In genomic region chr3:142213298-142213697, GRCh38 we compare ENCODE assay signal across 22 cellular contexts. TPM values are rescaled to one million over a fixed set of nuclear protein-coding genes. Genes with fewer than 3 reads are reported as not detected.
DNase-seq lines count a peak whose midpoint lies in the region; ATAC-seq, FAIRE-seq and TF ChIP-seq lines count a peak whose summit lies in the region.
"Had no signal": no experiment of that assay in that cellular context is flagged by ENCODE, and none has a peak within 500 bp of the region (broad histone marks: within the 10 kb centered on the region; RNA-seq: fewer than 3 reads in every experiment).

No MANE protein-coding gene starts in this region.

- no peaks in the 10 kb centered on the region for H4K20me1 ChIP-seq in HepG2 (ENCODE audit: insufficient read depth, low read length)

- in situ Hi-C loops in HepG2 (cut with HindIII; ENCODE audit: extremely low pct_ligation_motif_present, low pct_unique_long_range_greater_than_20kb), result no loop called here

- TF ChIP-seq POLR2A in HepG2 (IDR thresholded peaks at IDR 0.05; ENCODE audit: insufficient read depth in 1 of 2, low read depth in 2 of 2, low read length in 2 of 2), result no peak
- TF ChIP-seq POLR2A in sigmoid colon (IDR thresholded peaks at IDR 0.05), result no peak

- intact Hi-C loops in HepG2 (cut with micrococcal nuclease; ENCODE audit: unreplicated experiment) (loop anchor here (5.0 kb wide), 1 partner anchor 86 kb away; no protein-coding TSS in a partner anchor), left ventricle myocardium superior (cut with micrococcal nuclease) (no loop called here), sigmoid colon (cut with DNase I) (no loop called here), A673 (cut with micrococcal nuclease; ENCODE audit: unreplicated experiment) (no loop called here)

- CTCF ChIA-PET in HepG2 (lab: Yijun Ruan, JAX; ENCODE audit: low intra/inter-chr PET ratio, low total read pairs), result no interaction called here
- CTCF ChIA-PET in A673 (lab: Charles Lee), result no interaction called here

- DNase-seq in HepG2 (ENCODE audit: low spot score) (no peak), left ventricle myocardium superior (no peak), sigmoid colon (peak; percentile 77), A673 (ENCODE audit: low spot score) (no peak), NOMO-1 treated with dmso at 0.1 percent for 144 hours (lab: John Stamatoyannopoulos, UW; ENCODE audit: unreplicated experiment) (no peak)
- no peak for DNase-seq in stimulated activated effector memory CD8-positive, alpha-beta T cell treated with anti-CD3 and anti-CD28 coated beads, Interleukin-12 subunit alpha, Interleukin-12 subunit beta, amount 100 ng/mL, for 72 hours (ENCODE audit: low spot score in 2 of 2)
- DNase-seq: activated CD4-positive, alpha-beta T cell treated with anti-CD3 and anti-CD28 coated beads for 48 hours; activated CD8-positive, alpha-beta memory T cell treated with anti-CD3 and anti-CD28 coated beads, Interleukin-2, amount 50 U/mL, for 48 hours; activated gamma-delta T cell; anterior cingulate cortex; CD4-positive, alpha-beta memory T cell; colonic mucosa; DND-41; KG1; NCI-H1105; NCI-H2171; NCI-H748 treated with DMSO at 0.1 percent for 48 hours; SK-N-SH; stimulated activated CD4-positive, alpha-beta T cell treated with anti-CD3 and anti-CD28 coated beads, Interleukin-2, amount 100 ng/mL, for 24 hours had no signal

- peaks cover 0 to 3% (median under 1%) of the 10 kb centered on the region in 4 donors for H3K36me3 ChIP-seq in liver (ENCODE audit: control insufficient read depth in 4 of 4, insufficient read depth in 3 of 4, low read depth in 1 of 4, low read length in 3 of 4)
- peaks cover 1 to 15% of the 10 kb centered on the region in 2 experiments; a peak in 3 of 5 replicates for H3K36me3 ChIP-seq in HepG2 (replicated peaks in 1 of 2; ENCODE audit: control insufficient read depth in 1 of 2, insufficient read depth in 2 of 2, low read length in 2 of 2)
- peaks cover 0 to 19% (median 8%) of the 10 kb centered on the region in 4 donors for H3K36me3 ChIP-seq in sigmoid colon
- peaks cover 4% of the 10 kb centered on the region for H3K36me3 ChIP-seq in A673 (ENCODE audit: insufficient read depth, low read length, poor library complexity, severe bottlenecking)
- H3K36me3 ChIP-seq: colonic mucosa had no signal

- POLR2A ChIA-PET in HepG2 (lab: Yijun Ruan, JAX), result no interaction called here
- POLR2A ChIA-PET in A673 (lab: Charles Lee; ENCODE audit: low non-redundant PET), result no interaction called here

- peaks cover 16% of the 10 kb centered on the region for H3K4me1 Mint-ChIP-seq in stimulated activated effector memory CD8-positive, alpha-beta T cell treated with anti-CD3 and anti-CD28 coated beads, Interleukin-12 subunit alpha, Interleukin-12 subunit beta, amount 100 ng/mL, for 72 hours

- H3K9me3 ChIP-seq in liver (ENCODE audit: control insufficient read depth in 4 of 4, low read length in 3 of 4), result no peaks in the 10 kb centered on the region
- H3K9me3 ChIP-seq in HepG2 (ENCODE audit: low read length), result no peaks in the 10 kb centered on the region
- H3K9me3 ChIP-seq in sigmoid colon, result no peaks in the 10 kb centered on the region
- H3K9me3 ChIP-seq in A673 (ENCODE audit: low read depth, low read length, poor library complexity, severe bottlenecking), result peaks cover 4% of the 10 kb centered on the region
- H3K9me3 ChIP-seq: colonic mucosa had no signal

- H3K9me3 Mint-ChIP-seq in stimulated activated effector memory CD8-positive, alpha-beta T cell treated with anti-CD3 and anti-CD28 coated beads, Interleukin-12 subunit alpha, Interleukin-12 subunit beta, amount 100 ng/mL, for 72 hours, result no peaks in the 10 kb centered on the region

- H3K4me1 ChIP-seq in liver (ENCODE audit: control insufficient read depth in 4 of 4, insufficient read depth in 4 of 4, low read length in 3 of 4), result peaks cover 3 to 6% (median 4%) of the 10 kb centered on the region in 4 donors
- H3K4me1 ChIP-seq in HepG2 (ENCODE audit: insufficient read depth, low read length), result no peaks in the 10 kb centered on the region
- H3K4me1 ChIP-seq in sigmoid colon, result peaks cover 0 to 80% (median 60%) of the 10 kb centered on the region in 4 donors
- H3K4me1 ChIP-seq in A673 (ENCODE audit: insufficient read depth, low read length, poor library complexity, severe bottlenecking), result peaks cover 29% of the 10 kb centered on the region

- BruUV-seq in HepG2 (replicated peaks; lab: Mats Ljungman, UMichigan), result no TSS peak
- BruUV-seq in A673 (replicated peaks; lab: Mats Ljungman, UMichigan), result no TSS peak

- H3K36me3 Mint-ChIP-seq in stimulated activated effector memory CD8-positive, alpha-beta T cell treated with anti-CD3 and anti-CD28 coated beads, Interleukin-12 subunit alpha, Interleukin-12 subunit beta, amount 100 ng/mL, for 72 hours, result peaks cover 68% of the 10 kb centered on the region

- ATAC-seq in HepG2 (no peak), left ventricle myocardium superior (peak; percentile 66), HG03108 (IDR thresholded peaks at IDR 0.05; ENCODE audit: unreplicated experiment) (no peak)
- ATAC-seq in stimulated activated effector memory CD8-positive, alpha-beta T cell treated with anti-CD3 and anti-CD28 coated beads, Interleukin-12 subunit alpha, Interleukin-12 subunit beta, amount 100 ng/mL, for 72 hours, result no peak

- no peak overlapping the region for H3K9ac ChIP-seq in liver (ENCODE audit: low read depth in 1 of 2, low read length in 2 of 2)
- H3K9ac ChIP-seq in HepG2 (ENCODE audit: insufficient read depth, low read depth, low read length), result no peak overlapping the region
- H3K9ac ChIP-seq: SK-N-SH had no signal

- 38% methylated on average over 3 of the region's 3 CpGs for WGBS in liver
- WGBS in HepG2 (ENCODE audit: low lambda C conversion rate), result 94% methylated on average over 3 of the region's 3 CpGs
- WGBS in sigmoid colon, 2 donors, result 17 to 67% methylated on average over 3 of the region's 3 CpGs

- H3K4me3 Mint-ChIP-seq in stimulated activated effector memory CD8-positive, alpha-beta T cell treated with anti-CD3 and anti-CD28 coated beads, Interleukin-12 subunit alpha, Interleukin-12 subunit beta, amount 100 ng/mL, for 72 hours, result no peak overlapping the region
- H3K4me3 Mint-ChIP-seq: CD4-positive, alpha-beta memory T cell had no signal

- H3K27me3 ChIP-seq in liver (ENCODE audit: control insufficient read depth in 4 of 4, insufficient read depth in 4 of 4, low read length in 3 of 4) (no peaks in the 10 kb centered on the region), HepG2 (ENCODE audit: control insufficient read depth in 1 of 2, insufficient read depth in 2 of 2, low read length in 2 of 2) (no peaks in the 10 kb centered on the region), sigmoid colon (no peaks in the 10 kb centered on the region), A673 (replicated peaks; ENCODE audit: insufficient read depth, low read depth, low read length, poor library complexity) (no peaks in the 10 kb centered on the region)
- H3K27me3 ChIP-seq: colonic mucosa had no signal

- H3K4me2 ChIP-seq in HepG2 (ENCODE audit: low read depth, low read length), result no peak overlapping the region
- H3K4me2 ChIP-seq: SK-N-SH had no signal

- H3K27ac Mint-ChIP-seq in stimulated activated effector memory CD8-positive, alpha-beta T cell treated with anti-CD3 and anti-CD28 coated beads, Interleukin-12 subunit alpha, Interleukin-12 subunit beta, amount 100 ng/mL, for 72 hours, result no peak overlapping the region
- H3K27ac Mint-ChIP-seq: CD4-positive, alpha-beta memory T cell had no signal

- no peaks in the 10 kb centered on the region for H3K79me2 ChIP-seq in HepG2 (ENCODE audit: insufficient read depth, low read length)

- no peak for FAIRE-seq in HepG2 (lab: Jason Lieb, UNC)
- FAIRE-seq: H1 had no signal

- TF ChIP-seq EP300 in HepG2 (IDR thresholded peaks at IDR 0.05; ENCODE audit: low read depth in 2 of 2, low read length in 2 of 2) (no peak), HepG2 (CRISPR knock-in tag; IDR thresholded peaks at IDR 0.05; ENCODE audit: borderline replicate concordance) (no peak), sigmoid colon (IDR thresholded peaks at IDR 0.05) (peak in 2 of 4 donors; percentile 22 to 69)

- TF ChIP-seq CTCF in liver (IDR thresholded peaks at IDR 0.05; ENCODE audit: low read depth, low read length, missing input control) (no peak), HepG2 (CRISPR knock-in tag; IDR thresholded peaks at IDR 0.05) (no peak), sigmoid colon (IDR thresholded peaks at IDR 0.05) (no peak), A673 (conservative IDR thresholded peaks at IDR 0.05; ENCODE audit: low read depth, low read length) (no peak)

- TF ChIP-seq RAD21 in liver (IDR thresholded peaks at IDR 0.05), result peak in 1 of 2 donors; percentile 13
- no peak for TF ChIP-seq RAD21 in HepG2 (CRISPR knock-in tag; IDR thresholded peaks at IDR 0.05)

- H3K4me3 ChIP-seq in liver (ENCODE audit: low read depth in 1 of 3, low read length in 3 of 3), result no peak overlapping the region
- H3K4me3 ChIP-seq in HepG2 (replicated peaks in 1 of 3; ENCODE audit: insufficient read depth in 1 of 3, low read depth in 2 of 3, low read length in 3 of 3), result no peak overlapping the region
- no peak overlapping the region for H3K4me3 ChIP-seq in sigmoid colon
- no peak overlapping the region for H3K4me3 ChIP-seq in A673 (ENCODE audit: low read depth, low read length, poor library complexity, severe bottlenecking)
- H3K4me3 ChIP-seq: colonic mucosa had no signal

- no peak overlapping the region for H2AFZ ChIP-seq in HepG2 (ENCODE audit: low read length)

- H3K27ac ChIP-seq in liver (ENCODE audit: low read depth in 1 of 2, low read length in 2 of 2), result peak overlapping the region in 1 of 2 donors; percentile 28
- no peak overlapping the region for H3K27ac ChIP-seq in HepG2 (ENCODE audit: extremely low read length, insufficient read depth, low read length)
- H3K27ac ChIP-seq in sigmoid colon, result peak overlapping the region in 3 of 4 donors; percentile 69 to 96 (median 89)
- no peak overlapping the region for H3K27ac ChIP-seq in A673 (ENCODE audit: low read depth, low read length, poor library complexity, severe bottlenecking)
- H3K27ac ChIP-seq: colonic mucosa had no signal

RNA-seq across cellular contexts. Expression of gene GK5, which starts 12.1 kb away (rescaled TPM):
- total RNA-seq in liver (1 to 10 TPM; 3.4 to 9.7 TPM), HepG2 (2016; rRNA removed; fragmentation: Illumina TruSeq; extraction: Trizol) (11.0 and 12.9 TPM in 2 replicates), left ventricle myocardium superior (7.9 TPM), sigmoid colon (10 to 100 TPM; 39.9 to 57.8 (median 45.7) TPM), A673 (2021) (19.2 and 20.5 TPM in 2 replicates)
- polyA plus RNA-seq in liver (1 to 10 TPM; 1.3 to 3.2 TPM), HepG2 (2011; rRNA removed) (7.1 and 7.9 TPM in 2 replicates), sigmoid colon (10 to 100 TPM in 1 of 3 donors, 1 to 10 TPM in 2; 7.2 to 10.4 (median 9.2) TPM)
- 3.3 and 3.7 TPM in 2 replicates for total RNA-seq in HepG2 (2016; cell fraction: cytosol; rRNA removed; fragmentation: Illumina TruSeq; extraction: Trizol; ENCODE audit: low read depth)
- 9.1 and 13.1 TPM in 2 replicates for total RNA-seq in HepG2 (2016; cell fraction: insoluble cytoplasmic fraction; rRNA removed; fragmentation: Illumina TruSeq; extraction: Trizol)
- 2.8 and 4.4 TPM in 2 replicates for total RNA-seq in HepG2 (2016; cell fraction: membrane; rRNA removed; fragmentation: Illumina TruSeq; extraction: Trizol)
- 17.6 and 20.5 TPM in 2 replicates for total RNA-seq in HepG2 (2016; cell fraction: nucleus; rRNA removed; fragmentation: Illumina TruSeq; extraction: Trizol)
- 1.4 and 1.9 TPM in 2 replicates for polyA plus RNA-seq in HepG2 (2011; cell fraction: cytosol; rRNA removed)
- polyA plus RNA-seq in HepG2 (2011; cell fraction: nucleus; rRNA removed), result 12.3 and 18.5 TPM in 2 replicates
- 4.1 and 5.6 TPM in 2 replicates for polyA plus RNA-seq in HepG2 (2012)
- 1.2 and 2.0 TPM in 2 replicates for polyA plus RNA-seq in HepG2 (2016; cell fraction: cytosol; fragmentation: Illumina TruSeq; extraction: Trizol; ENCODE audit: low read depth)
- 4.5 and 5.9 TPM in 2 replicates for polyA plus RNA-seq in HepG2 (2016; cell fraction: insoluble cytoplasmic fraction; fragmentation: Illumina TruSeq; extraction: Trizol; ENCODE audit: low read depth)
- polyA plus RNA-seq in HepG2 (2016; cell fraction: membrane; fragmentation: Illumina TruSeq; extraction: Trizol; ENCODE audit: low read depth), result 0.74 and 2.3 TPM in 2 replicates
- 24.4 and 24.6 TPM in 2 replicates for polyA plus RNA-seq in HepG2 (2016; cell fraction: nucleus; fragmentation: Illumina TruSeq; extraction: Trizol; ENCODE audit: insufficient read depth, low read depth)
- 2.5 and 6.1 TPM in 2 replicates for polyA minus RNA-seq in HepG2 (2011; rRNA and poly(A)+ RNA removed; ENCODE audit: low replicate concordance)
- polyA minus RNA-seq in HepG2 (2011; cell fraction: cytosol; rRNA and poly(A)+ RNA removed), result 1.6 and 4.3 TPM in 2 replicates
- polyA minus RNA-seq in HepG2 (2011; cell fraction: nucleus; rRNA and poly(A)+ RNA removed), result 19.1 and 23.4 TPM in 2 replicates

Comparison
In these comparisons a context has a peak if more than half of its experiments do, and no peak if none do; other contexts are left out.
1. H3K27ac ChIP-seq: peak in sigmoid colon (3 of 4); none in HepG2 (single experiment) and A673 (single experiment).